9 cellular contexts compared by ENCODE assay signal in genomic region chr14:52553671-52554575, GRCh38. TPM values are rescaled to one million over a fixed set of nuclear protein-coding genes. Genes with fewer than 3 reads are reported as not detected.
DNase-seq lines count a peak whose midpoint lies in the region; ATAC-seq and FAIRE-seq lines count a peak whose summit lies in the region.
"Had no signal": no experiment of that assay in that cellular context is flagged by ENCODE, and none has a peak within 500 bp of the region (broad histone marks: within the 10 kb centered on the region; RNA-seq: fewer than 3 reads in every experiment).

No MANE protein-coding gene starts in this region.

- FAIRE-seq in islet of Langerhans (lab: Jason Lieb, UNC) (peak; percentile 61), small intestine (lab: Jason Lieb, UNC) (no peak)
- FAIRE-seq: A204.1 had no signal

- 4 to 5% (median 4%) methylated on average over 22 of the region's 22 CpGs for WGBS in small intestine, 3 donors

- no peaks in the 10 kb centered on the region for H3K4me1 ChIP-seq in small intestine (ENCODE audit: control insufficient read depth in 2 of 2, insufficient read depth in 1 of 2, low read depth in 1 of 2, low read length in 1 of 2)

- H3K9me3 ChIP-seq in small intestine (ENCODE audit: control insufficient read depth, low read depth): no peaks in the 10 kb centered on the region

- peak overlapping the region; percentile 75 to 80 for H3K4me3 ChIP-seq in small intestine (ENCODE audit: low read depth in 1 of 2, low read length in 2 of 2)

- DNase-seq in SIG-M5 treated with dmso at 0.1 percent for 504 hours (lab: John Stamatoyannopoulos, UW; ENCODE audit: unreplicated experiment) (peak; percentile 76), SIG-M5 (lab: John Stamatoyannopoulos, UW) (no peak), NCI-H2227 (lab: John Stamatoyannopoulos, UW; ENCODE audit: unreplicated experiment) (peak; percentile 81), cerebellar cortex (ENCODE audit: low spot score) (peak; percentile 98), small intestine (peak; percentile 89)
- peak; percentile 64 for DNase-seq in activated CD4-positive, alpha-beta T cell treated with anti-CD3 and anti-CD28 coated beads for 24 hours (ENCODE audit: low read depth in 2 of 2)

- no peaks in the 10 kb centered on the region for H3K27me3 ChIP-seq in small intestine (ENCODE audit: control insufficient read depth in 2 of 2, insufficient read depth in 2 of 2, low read length in 2 of 2)

- no peak for ATAC-seq in GM21528 (IDR thresholded peaks at IDR 0.05; ENCODE audit: low FRiP score, unreplicated experiment)

- H3K27ac ChIP-seq in small intestine (ENCODE audit: low read depth in 1 of 2, low read length in 1 of 2): no peak overlapping the region

- no peaks in the 10 kb centered on the region for H3K36me3 ChIP-seq in small intestine (ENCODE audit: control insufficient read depth in 2 of 2, insufficient read depth in 2 of 2, low read length in 2 of 2)

RNA-seq across cellular contexts. Expression of gene GPR137C, which starts 1.3 kb away (rescaled TPM):
- polyA plus RNA-seq in small intestine: under 1 TPM in 1 of 3 donors, not detected in 2; 0.72 TPM

RNA-seq across cellular contexts. Expression of gene TXNDC16, which starts 1.6 kb away (rescaled TPM):
- polyA plus RNA-seq in small intestine: 1 to 10 TPM in 1 of 3 donors, under 1 TPM in 2; 0.81 to 3.2 (median 0.89) TPM
